In the genomic region with DNA sequence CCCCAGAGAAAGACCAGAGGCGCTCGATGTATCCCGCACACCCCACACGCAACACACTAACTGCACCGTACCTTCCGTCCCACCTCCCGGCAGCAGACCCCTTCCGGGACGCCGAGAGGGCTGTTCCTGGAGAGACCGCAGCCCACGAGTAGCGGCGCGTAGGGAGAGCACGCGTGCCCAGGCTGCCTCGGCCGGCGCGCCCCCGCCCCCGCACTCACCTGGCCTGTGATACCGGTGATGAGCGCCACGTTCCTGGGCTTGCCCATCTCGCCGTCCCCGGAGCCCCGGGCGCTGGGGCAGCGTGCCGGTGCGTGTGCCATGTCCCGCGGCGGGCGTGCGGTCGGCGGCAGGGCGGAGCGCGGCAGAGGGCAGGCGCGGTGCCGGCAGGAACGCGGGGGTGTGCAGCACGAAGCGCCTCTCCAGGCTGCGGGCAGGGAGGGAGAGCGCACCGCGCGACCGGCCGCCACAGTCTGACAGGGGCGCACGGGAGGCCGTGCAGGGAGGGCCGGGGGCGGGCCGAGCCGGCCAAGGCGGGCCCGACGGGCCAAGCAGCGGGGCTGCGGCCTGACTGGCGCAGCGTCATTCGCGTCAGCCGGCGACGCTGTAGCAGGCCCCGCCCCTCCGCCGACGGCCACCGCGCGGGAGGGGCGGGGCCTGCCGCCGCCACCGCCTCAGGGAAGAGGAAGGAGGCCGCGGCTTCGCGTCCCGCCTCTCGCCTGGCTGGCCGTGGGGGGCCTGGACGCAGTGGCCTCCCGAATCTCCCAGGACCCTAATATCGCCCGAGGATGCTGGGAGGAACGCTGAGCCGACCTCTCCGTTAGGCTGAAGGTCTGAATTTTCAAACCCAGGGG, we compare ENCODE assay signal across 8 cellular contexts. TPM values are rescaled to one million over a fixed set of nuclear protein-coding genes. Genes with fewer than 3 reads are reported as not detected.
DNase-seq lines count a peak whose midpoint lies in the region; ATAC-seq and TF ChIP-seq lines count a peak whose summit lies in the region.

A gene (minus strand): TSS at position 503 of the 851 bp plus-strand sequence.

- no CpG with 5 or more reads among the region's 102 CpGs for WGBS in suprapubic skin

- H2AFZ ChIP-seq in MM.1S (ENCODE audit: low read length): peak within 1 kb of the TSS; percentile 93

- ATAC-seq in SK-N-SH treated with all-trans-retinoic acid at 6 μM for 48 hours (peak; percentile 99), omental fat pad (ENCODE audit: low FRiP score) (peak; percentile 97)

- peak within 1 kb of the TSS; percentile 90 for H3K4me2 ChIP-seq in MM.1S (ENCODE audit: low read depth, low read length)

- TF ChIP-seq CTCF in MM.1S (IDR thresholded peaks at IDR 0.05; ENCODE audit: low read length) (no peak), omental fat pad (IDR thresholded peaks at IDR 0.05) (no peak), suprapubic skin (IDR thresholded peaks at IDR 0.05) (no peak)

- H3K9me2 ChIP-seq in MM.1S (replicated peaks; ENCODE audit: insufficient read depth, low read length): no peaks in the 10 kb centered on the region

- in situ Hi-C loops in HAP-1 (cut with MboI; ENCODE audit: low sequenced_read_pairs): no loop called here

- H3K4me1 ChIP-seq in HAP-1: peaks cover 19% of the 10 kb centered on the region
- no peaks in the 10 kb centered on the region for H3K4me1 ChIP-seq in MM.1S (ENCODE audit: low read length)
- peaks cover 24% of the 10 kb centered on the region for H3K4me1 ChIP-seq in suprapubic skin

- H3K27me3 ChIP-seq in HAP-1 (ENCODE audit: low read depth) (no peaks in the 10 kb centered on the region), MM.1S (replicated peaks; ENCODE audit: insufficient read depth, low read length) (no peaks in the 10 kb centered on the region), suprapubic skin (no peaks in the 10 kb centered on the region)

- H3K27ac ChIP-seq in MM.1S (ENCODE audit: low read length) (peak within 1 kb of the TSS; percentile 48; the same call in 1 of the 2 replicates), suprapubic skin (peak within 1 kb of the TSS; percentile 86)

- no peak for TF ChIP-seq EP300 in suprapubic skin (IDR thresholded peaks at IDR 0.05)

- no peaks in the 10 kb centered on the region for H4K20me1 ChIP-seq in MM.1S (ENCODE audit: insufficient read depth, low read length)

- H3K79me2 ChIP-seq in MM.1S (ENCODE audit: low read length): peaks cover 40% of the 10 kb centered on the region

- DNase-seq in GM03348 (ENCODE audit: low spot score): peak; percentile 99
- peak; percentile 87 to 88 for DNase-seq in HAP-1 (ENCODE audit: low spot score in 2 of 2)
- peak; percentile 91 for DNase-seq in MM.1S
- peak; percentile 83 for DNase-seq in activated naive CD4-positive, alpha-beta T cell treated with anti-CD3 and anti-CD28 coated beads, Interleukin-2, amount 50 U/mL, for 16 hours
- DNase-seq in globus pallidus (ENCODE audit: low spot score): peak; percentile 91
- peak; percentile 47 for DNase-seq in omental fat pad (ENCODE audit: low spot score)
- DNase-seq in suprapubic skin (ENCODE audit: low spot score in 2 of 2): peak; percentile 85 to 89

- TF ChIP-seq POLR2A in suprapubic skin (IDR thresholded peaks at IDR 0.05): peak; percentile 25 to 72

- H3K9me3 ChIP-seq in HAP-1 (no peaks in the 10 kb centered on the region), MM.1S (replicated peaks; ENCODE audit: insufficient read depth, low read length) (no peaks in the 10 kb centered on the region), suprapubic skin (no peaks in the 10 kb centered on the region)

- peaks cover 7% of the 10 kb centered on the region for H3F3A ChIP-seq in MM.1S (ENCODE audit: insufficient read depth, low read length)

- H3K36me3 ChIP-seq in HAP-1 (replicated peaks): no peaks in the 10 kb centered on the region
- no peaks in the 10 kb centered on the region for H3K36me3 ChIP-seq in MM.1S (replicated peaks; ENCODE audit: insufficient read depth, low read length)
- no peaks in the 10 kb centered on the region for H3K36me3 ChIP-seq in suprapubic skin

- H3K9ac ChIP-seq in MM.1S (ENCODE audit: low read length): peak within 1 kb of the TSS; percentile 86

- peak within 1 kb of the TSS; percentile 69 for H3K4me3 ChIP-seq in HAP-1
- peak within 1 kb of the TSS; percentile 88 for H3K4me3 ChIP-seq in MM.1S (ENCODE audit: low read length)
- peak within 1 kb of the TSS; percentile 69 for H3K4me3 ChIP-seq in suprapubic skin

TF ChIP-seq in SK-N-SH treated with all-trans-retinoic acid at 6 μM for 48 hours, 23 proteins besides CTCF, POLR2A, EP300 and RAD21 (continues in another document):
- TF ChIP-seq, protein P1, sequence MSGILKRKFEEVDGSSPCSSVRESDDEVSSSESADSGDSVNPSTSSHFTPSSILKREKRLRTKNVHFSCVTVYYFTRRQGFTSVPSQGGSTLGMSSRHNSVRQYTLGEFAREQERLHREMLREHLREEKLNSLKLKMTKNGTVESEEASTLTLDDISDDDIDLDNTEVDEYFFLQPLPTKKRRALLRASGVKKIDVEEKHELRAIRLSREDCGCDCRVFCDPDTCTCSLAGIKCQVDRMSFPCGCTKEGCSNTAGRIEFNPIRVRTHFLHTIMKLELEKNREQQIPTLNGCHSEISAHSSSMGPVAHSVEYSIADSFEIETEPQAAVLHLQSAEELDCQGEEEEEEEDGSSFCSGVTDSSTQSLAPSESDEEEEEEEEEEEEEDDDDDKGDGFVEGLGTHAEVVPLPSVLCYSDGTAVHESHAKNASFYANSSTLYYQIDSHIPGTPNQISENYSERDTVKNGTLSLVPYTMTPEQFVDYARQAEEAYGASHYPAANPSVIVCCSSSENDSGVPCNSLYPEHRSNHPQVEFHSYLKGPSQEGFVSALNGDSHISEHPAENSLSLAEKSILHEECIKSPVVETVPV (CRISPR knock-in tag; IDR thresholded peaks at IDR 0.05): no peak
- TF ChIP-seq ARNTL (CRISPR knock-in tag; IDR thresholded peaks at IDR 0.05; ENCODE audit: borderline replicate concordance, low read depth): no peak
- TF ChIP-seq, protein P2, sequence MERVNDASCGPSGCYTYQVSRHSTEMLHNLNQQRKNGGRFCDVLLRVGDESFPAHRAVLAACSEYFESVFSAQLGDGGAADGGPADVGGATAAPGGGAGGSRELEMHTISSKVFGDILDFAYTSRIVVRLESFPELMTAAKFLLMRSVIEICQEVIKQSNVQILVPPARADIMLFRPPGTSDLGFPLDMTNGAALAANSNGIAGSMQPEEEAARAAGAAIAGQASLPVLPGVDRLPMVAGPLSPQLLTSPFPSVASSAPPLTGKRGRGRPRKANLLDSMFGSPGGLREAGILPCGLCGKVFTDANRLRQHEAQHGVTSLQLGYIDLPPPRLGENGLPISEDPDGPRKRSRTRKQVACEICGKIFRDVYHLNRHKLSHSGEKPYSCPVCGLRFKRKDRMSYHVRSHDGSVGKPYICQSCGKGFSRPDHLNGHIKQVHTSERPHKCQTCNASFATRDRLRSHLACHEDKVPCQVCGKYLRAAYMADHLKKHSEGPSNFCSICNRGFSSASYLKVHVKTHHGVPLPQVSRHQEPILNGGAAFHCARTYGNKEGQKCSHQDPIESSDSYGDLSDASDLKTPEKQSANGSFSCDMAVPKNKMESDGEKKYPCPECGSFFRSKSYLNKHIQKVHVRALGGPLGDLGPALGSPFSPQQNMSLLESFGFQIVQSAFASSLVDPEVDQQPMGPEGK (CRISPR knock-in tag; IDR thresholded peaks at IDR 0.05; ENCODE audit: borderline replicate concordance): no peak
- TF ChIP-seq GLIS3 (CRISPR knock-in tag; IDR thresholded peaks at IDR 0.05): no peak
- TF ChIP-seq BACH2 (CRISPR knock-in tag; IDR thresholded peaks at IDR 0.05; ENCODE audit: borderline replicate concordance): no peak
- TF ChIP-seq ZNF565 (CRISPR knock-in tag; conservative IDR thresholded peaks at IDR 0.05; ENCODE audit: low read depth): no peak
- TF ChIP-seq ZNF70 (CRISPR knock-in tag; IDR thresholded peaks at IDR 0.05): no peak
- TF ChIP-seq SNAI2 (CRISPR knock-in tag; IDR thresholded peaks at IDR 0.05): no peak
- no peak for TF ChIP-seq PPARA (CRISPR knock-in tag; IDR thresholded peaks at IDR 0.05; ENCODE audit: borderline replicate concordance)
- TF ChIP-seq, protein P3, sequence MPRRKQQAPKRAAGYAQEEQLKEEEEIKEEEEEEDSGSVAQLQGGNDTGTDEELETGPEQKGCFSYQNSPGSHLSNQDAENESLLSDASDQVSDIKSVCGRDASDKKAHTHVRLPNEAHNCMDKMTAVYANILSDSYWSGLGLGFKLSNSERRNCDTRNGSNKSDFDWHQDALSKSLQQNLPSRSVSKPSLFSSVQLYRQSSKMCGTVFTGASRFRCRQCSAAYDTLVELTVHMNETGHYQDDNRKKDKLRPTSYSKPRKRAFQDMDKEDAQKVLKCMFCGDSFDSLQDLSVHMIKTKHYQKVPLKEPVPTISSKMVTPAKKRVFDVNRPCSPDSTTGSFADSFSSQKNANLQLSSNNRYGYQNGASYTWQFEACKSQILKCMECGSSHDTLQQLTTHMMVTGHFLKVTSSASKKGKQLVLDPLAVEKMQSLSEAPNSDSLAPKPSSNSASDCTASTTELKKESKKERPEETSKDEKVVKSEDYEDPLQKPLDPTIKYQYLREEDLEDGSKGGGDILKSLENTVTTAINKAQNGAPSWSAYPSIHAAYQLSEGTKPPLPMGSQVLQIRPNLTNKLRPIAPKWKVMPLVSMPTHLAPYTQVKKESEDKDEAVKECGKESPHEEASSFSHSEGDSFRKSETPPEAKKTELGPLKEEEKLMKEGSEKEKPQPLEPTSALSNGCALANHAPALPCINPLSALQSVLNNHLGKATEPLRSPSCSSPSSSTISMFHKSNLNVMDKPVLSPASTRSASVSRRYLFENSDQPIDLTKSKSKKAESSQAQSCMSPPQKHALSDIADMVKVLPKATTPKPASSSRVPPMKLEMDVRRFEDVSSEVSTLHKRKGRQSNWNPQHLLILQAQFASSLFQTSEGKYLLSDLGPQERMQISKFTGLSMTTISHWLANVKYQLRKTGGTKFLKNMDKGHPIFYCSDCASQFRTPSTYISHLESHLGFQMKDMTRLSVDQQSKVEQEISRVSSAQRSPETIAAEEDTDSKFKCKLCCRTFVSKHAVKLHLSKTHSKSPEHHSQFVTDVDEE (CRISPR knock-in tag; IDR thresholded peaks at IDR 0.05): no peak
- TF ChIP-seq, protein P4, sequence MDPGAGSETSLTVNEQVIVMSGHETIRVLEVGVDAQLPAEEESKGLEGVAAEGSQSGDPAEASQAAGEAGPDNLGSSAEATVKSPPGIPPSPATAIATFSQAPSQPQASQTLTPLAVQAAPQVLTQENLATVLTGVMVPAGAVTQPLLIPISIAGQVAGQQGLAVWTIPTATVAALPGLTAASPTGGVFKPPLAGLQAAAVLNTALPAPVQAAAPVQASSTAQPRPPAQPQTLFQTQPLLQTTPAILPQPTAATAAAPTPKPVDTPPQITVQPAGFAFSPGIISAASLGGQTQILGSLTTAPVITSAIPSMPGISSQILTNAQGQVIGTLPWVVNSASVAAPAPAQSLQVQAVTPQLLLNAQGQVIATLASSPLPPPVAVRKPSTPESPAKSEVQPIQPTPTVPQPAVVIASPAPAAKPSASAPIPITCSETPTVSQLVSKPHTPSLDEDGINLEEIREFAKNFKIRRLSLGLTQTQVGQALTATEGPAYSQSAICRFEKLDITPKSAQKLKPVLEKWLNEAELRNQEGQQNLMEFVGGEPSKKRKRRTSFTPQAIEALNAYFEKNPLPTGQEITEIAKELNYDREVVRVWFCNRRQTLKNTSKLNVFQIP (CRISPR knock-in tag; IDR thresholded peaks at IDR 0.05; ENCODE audit: borderline replicate concordance, low read depth): no peak

RNA-seq across cellular contexts. Expression of the gene that starts here (rescaled TPM):
- total RNA-seq in omental fat pad (10 to 100 TPM in 2 of 4 donors, 1 to 10 TPM in 2; 5.6 to 20.6 (median 10.7) TPM), suprapubic skin (10 to 100 TPM; 11.7 to 19.3 (median 13.2) TPM)

Comparison
In these comparisons a context has a peak if more than half of its experiments do, and no peak if none do; other contexts are left out.
1. Peak in every context shown above with its lines: DNase-seq, ATAC-seq, H3K4me3 ChIP-seq and H3K27ac ChIP-seq.
2. DNase-seq: peak in every context shown above with its lines; median percentile 99 in GM03348; 91 in MM.1S; 91 in globus pallidus; 88 in HAP-1; 87 in suprapubic skin; 83 in activated naive CD4-positive, alpha-beta T cell treated with anti-CD3 and anti-CD28 coated beads, Interleukin-2, amount 50 U/mL, for 16 hours; 47 in omental fat pad.